In genomic region chr3:108588616-108589015, GRCh38 we compare ENCODE assay signal across 8 cellular contexts. TPM values are rescaled to one million over a fixed set of nuclear protein-coding genes. Genes with fewer than 3 reads are reported as not detected.
A peak's percentile ranks its signal among the peaks of the same experiment; 100 is the strongest.
DNase-seq lines count a peak whose midpoint lies in the region; ATAC-seq, FAIRE-seq and TF ChIP-seq lines count a peak whose summit lies in the region.

No MANE protein-coding gene starts in this region.

- H3K4me3 ChIP-seq in CD8-positive, alpha-beta memory T cell (ENCODE audit: low read length): peak overlapping the region; percentile 88
- H3K4me3 ChIP-seq in coronary artery: peak overlapping the region; percentile 73

- H3K36me3 Mint-ChIP-seq in CD8-positive, alpha-beta memory T cell: peaks cover 0 to 13% (median 0%) of the 10 kb centered on the region in 3 donors
- peaks cover 3% of the 10 kb centered on the region for H3K36me3 Mint-ChIP-seq in neural crest cell (ENCODE audit: low read depth)

- ATAC-seq in HG03469 (IDR thresholded peaks at IDR 0.05; ENCODE audit: unreplicated experiment): no peak

- FAIRE-seq in GM19239 (lab: Jason Lieb, UNC) (no peak), HTR-8/SVneo (lab: Jason Lieb, UNC) (no peak)

- H3K27me3 ChIP-seq in CD8-positive, alpha-beta memory T cell (ENCODE audit: insufficient read depth, low read length, poor library complexity, severe bottlenecking): no peaks in the 10 kb centered on the region

- H3K27ac Mint-ChIP-seq in CD8-positive, alpha-beta memory T cell: peak overlapping the region; percentile 98 to 100 (median 99)
- peak overlapping the region; percentile 100 for H3K27ac Mint-ChIP-seq in neural crest cell (ENCODE audit: unreplicated experiment)

- DNase-seq in CD8-positive, alpha-beta memory T cell: peak in 1 of 5 donors; percentile 9
- DNase-seq in NAMALWA (ENCODE audit: low spot score): peak; percentile 41
- no peak for DNase-seq in coronary artery (ENCODE audit: low spot score)
- DNase-seq in neural crest cell (ENCODE audit: low read depth, low spot score): no peak
- no peak for DNase-seq in NCI-H1105 treated with DMSO at 0.1 percent for 48 hours (lab: John Stamatoyannopoulos, UW)
- no peak for DNase-seq in GM19239 (ENCODE audit: insufficient read length, low spot score)
- DNase-seq in HTR-8/SVneo (ENCODE audit: insufficient read length, low spot score): no peak

- H3K36me3 ChIP-seq in CD8-positive, alpha-beta memory T cell (ENCODE audit: insufficient read depth, low read length): no peaks in the 10 kb centered on the region

- no peaks in the 10 kb centered on the region for H3K9me3 Mint-ChIP-seq in CD8-positive, alpha-beta memory T cell
- H3K9me3 Mint-ChIP-seq in neural crest cell: no peaks in the 10 kb centered on the region

- no peaks in the 10 kb centered on the region for H3K27me3 Mint-ChIP-seq in CD8-positive, alpha-beta memory T cell
- no peaks in the 10 kb centered on the region for H3K27me3 Mint-ChIP-seq in neural crest cell (ENCODE audit: low read depth)

- H3K4me1 ChIP-seq in CD8-positive, alpha-beta memory T cell (ENCODE audit: insufficient read depth, low read length): peaks cover 17% of the 10 kb centered on the region

- peak overlapping the region; percentile 95 to 99 (median 98) for H3K4me3 Mint-ChIP-seq in CD8-positive, alpha-beta memory T cell
- peak overlapping the region; percentile 99 for H3K4me3 Mint-ChIP-seq in neural crest cell

- POLR2A ChIA-PET in CD8-positive, alpha-beta memory T cell (lab: Charles Lee): interaction anchor here (0.5 to 3.8 kb wide), 6 partner anchors 11 to 275 kb away, joined by 3 to 99 read pairs (median 4); no protein-coding TSS in a partner anchor

- no peaks in the 10 kb centered on the region for H3K9me3 ChIP-seq in CD8-positive, alpha-beta memory T cell (ENCODE audit: low read length)

- peaks cover 29 to 59% (median 49%) of the 10 kb centered on the region in 3 donors for H3K4me1 Mint-ChIP-seq in CD8-positive, alpha-beta memory T cell
- peaks cover 48% of the 10 kb centered on the region for H3K4me1 Mint-ChIP-seq in neural crest cell

- TF ChIP-seq CTCF in coronary artery (IDR thresholded peaks at IDR 0.05): no peak
- TF ChIP-seq CTCF in neural crest cell (conservative IDR thresholded peaks at IDR 0.05): no peak

- CTCF ChIA-PET in CD8-positive, alpha-beta memory T cell (lab: Charles Lee): interaction anchor here (0.9 to 6.0 kb wide), 6 partner anchors 9 to 73 kb away, joined by 3 to 75 read pairs (median 3); no protein-coding TSS in a partner anchor

- H3K27ac ChIP-seq in CD8-positive, alpha-beta memory T cell (ENCODE audit: low read depth, low read length): peak overlapping the region; percentile 90
- peak overlapping the region; percentile 90 to 94 for H3K27ac ChIP-seq in coronary artery

RNA-seq across cellular contexts. Expression of gene CIP2A, which starts 0.6 kb away (rescaled TPM):
- 10 to 100 TPM; 41.7 to 42.6 TPM for total RNA-seq in CD8-positive, alpha-beta memory T cell
- polyA plus RNA-seq in CD8-positive, alpha-beta memory T cell: 3.5 TPM
- 50.5 and 51.1 TPM in 2 replicates for total RNA-seq in neural crest cell

RNA-seq across cellular contexts. Expression of gene DZIP3, which starts 0.9 kb away (rescaled TPM):
- total RNA-seq in CD8-positive, alpha-beta memory T cell: 10 to 100 TPM in 1 of 2 experiments, 1 to 10 TPM in 1; 8.6 to 10.5 TPM
- polyA plus RNA-seq in CD8-positive, alpha-beta memory T cell: 14.3 TPM
- 23.1 and 24.2 TPM in 2 replicates for total RNA-seq in neural crest cell
